In the genomic region with DNA sequence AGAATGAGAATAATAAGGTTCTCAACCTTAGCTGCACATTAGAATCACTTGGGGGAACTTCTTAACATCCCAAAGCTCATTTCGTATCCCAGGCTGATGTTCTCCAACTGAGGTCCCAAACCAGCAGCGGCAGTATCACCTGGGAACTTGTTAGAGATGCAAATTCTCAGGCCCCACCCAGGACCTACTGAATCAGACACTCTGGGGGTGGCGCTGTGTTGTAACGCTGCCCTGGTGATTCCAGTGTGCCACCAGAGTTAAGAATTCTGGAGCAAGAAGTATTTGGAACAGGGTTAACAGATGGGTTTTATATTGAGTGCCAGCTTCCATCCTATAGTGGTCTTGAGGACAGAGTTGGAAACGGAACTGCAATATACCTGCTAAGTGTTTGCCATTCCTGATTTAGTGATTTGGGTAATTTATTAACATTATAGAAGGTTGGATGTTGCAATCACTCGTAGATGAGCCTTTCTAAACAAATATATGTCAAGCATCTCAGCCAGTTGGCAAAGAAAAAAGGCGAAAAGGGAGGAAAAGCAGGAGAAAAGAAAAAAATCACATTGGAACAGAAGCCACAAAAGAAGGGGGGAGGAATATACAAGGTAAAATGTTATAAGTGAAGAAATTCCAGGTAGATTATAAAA, we compare ENCODE assay signal across 2 cellular contexts.
TF ChIP-seq lines count a peak whose summit lies in the region.

No MANE protein-coding gene starts in this region.

TF ChIP-seq in GM23338, 12 proteins besides CTCF, POLR2A, EP300 and RAD21:
- TF ChIP-seq EZH2phosphoT487 (IDR thresholded peaks at IDR 0.05; ENCODE audit: unreplicated experiment) = no peak
- no peak for TF ChIP-seq STAT1 (IDR thresholded peaks at IDR 0.05; ENCODE audit: unreplicated experiment)
- TF ChIP-seq ZNF114 (CRISPR knock-in tag; IDR thresholded peaks at IDR 0.05) = no peak
- no peak for TF ChIP-seq ZNF331 (CRISPR knock-in tag; IDR thresholded peaks at IDR 0.05; ENCODE audit: low read depth)
- TF ChIP-seq, protein P1, sequence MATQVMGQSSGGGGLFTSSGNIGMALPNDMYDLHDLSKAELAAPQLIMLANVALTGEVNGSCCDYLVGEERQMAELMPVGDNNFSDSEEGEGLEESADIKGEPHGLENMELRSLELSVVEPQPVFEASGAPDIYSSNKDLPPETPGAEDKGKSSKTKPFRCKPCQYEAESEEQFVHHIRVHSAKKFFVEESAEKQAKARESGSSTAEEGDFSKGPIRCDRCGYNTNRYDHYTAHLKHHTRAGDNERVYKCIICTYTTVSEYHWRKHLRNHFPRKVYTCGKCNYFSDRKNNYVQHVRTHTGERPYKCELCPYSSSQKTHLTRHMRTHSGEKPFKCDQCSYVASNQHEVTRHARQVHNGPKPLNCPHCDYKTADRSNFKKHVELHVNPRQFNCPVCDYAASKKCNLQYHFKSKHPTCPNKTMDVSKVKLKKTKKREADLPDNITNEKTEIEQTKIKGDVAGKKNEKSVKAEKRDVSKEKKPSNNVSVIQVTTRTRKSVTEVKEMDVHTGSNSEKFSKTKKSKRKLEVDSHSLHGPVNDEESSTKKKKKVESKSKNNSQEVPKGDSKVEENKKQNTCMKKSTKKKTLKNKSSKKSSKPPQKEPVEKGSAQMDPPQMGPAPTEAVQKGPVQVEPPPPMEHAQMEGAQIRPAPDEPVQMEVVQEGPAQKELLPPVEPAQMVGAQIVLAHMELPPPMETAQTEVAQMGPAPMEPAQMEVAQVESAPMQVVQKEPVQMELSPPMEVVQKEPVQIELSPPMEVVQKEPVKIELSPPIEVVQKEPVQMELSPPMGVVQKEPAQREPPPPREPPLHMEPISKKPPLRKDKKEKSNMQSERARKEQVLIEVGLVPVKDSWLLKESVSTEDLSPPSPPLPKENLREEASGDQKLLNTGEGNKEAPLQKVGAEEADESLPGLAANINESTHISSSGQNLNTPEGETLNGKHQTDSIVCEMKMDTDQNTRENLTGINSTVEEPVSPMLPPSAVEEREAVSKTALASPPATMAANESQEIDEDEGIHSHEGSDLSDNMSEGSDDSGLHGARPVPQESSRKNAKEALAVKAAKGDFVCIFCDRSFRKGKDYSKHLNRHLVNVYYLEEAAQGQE (IDR thresholded peaks at IDR 0.05; ENCODE audit: unreplicated experiment) = no peak
- no peak for TF ChIP-seq POLR2AphosphoS5 (IDR thresholded peaks at IDR 0.05; ENCODE audit: low read depth)
- no peak for TF ChIP-seq CREB1 (CRISPR knock-in tag; IDR thresholded peaks at IDR 0.05; ENCODE audit: low read depth)
- TF ChIP-seq, protein P2, sequence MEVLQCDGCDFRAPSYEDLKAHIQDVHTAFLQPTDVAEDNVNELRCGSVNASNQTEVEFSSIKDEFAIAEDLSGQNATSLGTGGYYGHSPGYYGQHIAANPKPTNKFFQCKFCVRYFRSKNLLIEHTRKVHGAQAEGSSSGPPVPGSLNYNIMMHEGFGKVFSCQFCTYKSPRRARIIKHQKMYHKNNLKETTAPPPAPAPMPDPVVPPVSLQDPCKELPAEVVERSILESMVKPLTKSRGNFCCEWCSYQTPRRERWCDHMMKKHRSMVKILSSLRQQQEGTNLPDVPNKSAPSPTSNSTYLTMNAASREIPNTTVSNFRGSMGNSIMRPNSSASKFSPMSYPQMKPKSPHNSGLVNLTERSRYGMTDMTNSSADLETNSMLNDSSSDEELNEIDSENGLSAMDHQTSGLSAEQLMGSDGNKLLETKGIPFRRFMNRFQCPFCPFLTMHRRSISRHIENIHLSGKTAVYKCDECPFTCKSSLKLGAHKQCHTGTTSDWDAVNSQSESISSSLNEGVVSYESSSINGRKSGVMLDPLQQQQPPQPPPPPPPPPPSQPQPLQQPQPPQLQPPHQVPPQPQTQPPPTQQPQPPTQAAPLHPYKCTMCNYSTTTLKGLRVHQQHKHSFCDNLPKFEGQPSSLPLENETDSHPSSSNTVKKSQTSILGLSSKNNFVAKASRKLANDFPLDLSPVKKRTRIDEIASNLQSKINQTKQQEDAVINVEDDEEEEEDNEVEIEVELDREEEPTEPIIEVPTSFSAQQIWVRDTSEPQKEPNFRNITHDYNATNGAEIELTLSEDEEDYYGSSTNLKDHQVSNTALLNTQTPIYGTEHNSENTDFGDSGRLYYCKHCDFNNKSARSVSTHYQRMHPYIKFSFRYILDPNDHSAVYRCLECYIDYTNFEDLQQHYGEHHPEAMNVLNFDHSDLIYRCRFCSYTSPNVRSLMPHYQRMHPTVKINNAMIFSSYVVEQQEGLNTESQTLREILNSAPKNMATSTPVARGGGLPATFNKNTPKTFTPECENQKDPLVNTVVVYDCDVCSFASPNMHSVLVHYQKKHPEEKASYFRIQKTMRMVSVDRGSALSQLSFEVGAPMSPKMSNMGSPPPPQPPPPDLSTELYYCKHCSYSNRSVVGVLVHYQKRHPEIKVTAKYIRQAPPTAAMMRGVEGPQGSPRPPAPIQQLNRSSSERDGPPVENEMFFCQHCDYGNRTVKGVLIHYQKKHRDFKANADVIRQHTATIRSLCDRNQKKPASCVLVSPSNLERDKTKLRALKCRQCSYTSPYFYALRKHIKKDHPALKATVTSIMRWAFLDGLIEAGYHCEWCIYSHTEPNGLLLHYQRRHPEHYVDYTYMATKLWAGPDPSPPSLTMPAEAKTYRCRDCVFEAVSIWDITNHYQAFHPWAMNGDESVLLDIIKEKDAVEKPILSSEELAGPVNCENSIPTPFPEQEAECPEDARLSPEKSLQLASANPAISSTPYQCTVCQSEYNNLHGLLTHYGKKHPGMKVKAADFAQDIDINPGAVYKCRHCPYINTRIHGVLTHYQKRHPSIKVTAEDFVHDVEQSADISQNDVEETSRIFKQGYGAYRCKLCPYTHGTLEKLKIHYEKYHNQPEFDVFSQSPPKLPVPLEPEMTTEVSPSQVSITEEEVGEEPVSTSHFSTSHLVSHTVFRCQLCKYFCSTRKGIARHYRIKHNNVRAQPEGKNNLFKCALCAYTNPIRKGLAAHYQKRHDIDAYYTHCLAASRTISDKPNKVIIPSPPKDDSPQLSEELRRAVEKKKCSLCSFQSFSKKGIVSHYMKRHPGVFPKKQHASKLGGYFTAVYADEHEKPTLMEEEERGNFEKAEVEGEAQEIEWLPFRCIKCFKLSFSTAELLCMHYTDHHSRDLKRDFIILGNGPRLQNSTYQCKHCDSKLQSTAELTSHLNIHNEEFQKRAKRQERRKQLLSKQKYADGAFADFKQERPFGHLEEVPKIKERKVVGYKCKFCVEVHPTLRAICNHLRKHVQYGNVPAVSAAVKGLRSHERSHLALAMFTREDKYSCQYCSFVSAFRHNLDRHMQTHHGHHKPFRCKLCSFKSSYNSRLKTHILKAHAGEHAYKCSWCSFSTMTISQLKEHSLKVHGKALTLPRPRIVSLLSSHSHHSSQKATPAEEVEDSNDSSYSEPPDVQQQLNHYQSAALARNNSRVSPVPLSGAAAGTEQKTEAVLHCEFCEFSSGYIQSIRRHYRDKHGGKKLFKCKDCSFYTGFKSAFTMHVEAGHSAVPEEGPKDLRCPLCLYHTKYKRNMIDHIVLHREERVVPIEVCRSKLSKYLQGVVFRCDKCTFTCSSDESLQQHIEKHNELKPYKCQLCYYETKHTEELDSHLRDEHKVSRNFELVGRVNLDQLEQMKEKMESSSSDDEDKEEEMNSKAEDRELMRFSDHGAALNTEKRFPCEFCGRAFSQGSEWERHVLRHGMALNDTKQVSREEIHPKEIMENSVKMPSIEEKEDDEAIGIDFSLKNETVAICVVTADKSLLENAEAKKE (CRISPR knock-in tag; IDR thresholded peaks at IDR 0.05) = no peak
TF ChIP-seq in GM23338: peak in this region for 0.

TF ChIP-seq in IMR-90, 13 proteins besides CTCF, POLR2A, EP300 and RAD21:
- TF ChIP-seq MXI1 (IDR thresholded peaks at IDR 0.05; ENCODE audit: borderline replicate concordance, low read depth, low read length) (no peak), CEBPB (IDR thresholded peaks at IDR 0.05; ENCODE audit: low read depth, low read length) (peak; percentile 23; the same call in 1 of the 2 replicates)
